ENCODE assay signal across 8 cellular contexts in the genomic region with DNA sequence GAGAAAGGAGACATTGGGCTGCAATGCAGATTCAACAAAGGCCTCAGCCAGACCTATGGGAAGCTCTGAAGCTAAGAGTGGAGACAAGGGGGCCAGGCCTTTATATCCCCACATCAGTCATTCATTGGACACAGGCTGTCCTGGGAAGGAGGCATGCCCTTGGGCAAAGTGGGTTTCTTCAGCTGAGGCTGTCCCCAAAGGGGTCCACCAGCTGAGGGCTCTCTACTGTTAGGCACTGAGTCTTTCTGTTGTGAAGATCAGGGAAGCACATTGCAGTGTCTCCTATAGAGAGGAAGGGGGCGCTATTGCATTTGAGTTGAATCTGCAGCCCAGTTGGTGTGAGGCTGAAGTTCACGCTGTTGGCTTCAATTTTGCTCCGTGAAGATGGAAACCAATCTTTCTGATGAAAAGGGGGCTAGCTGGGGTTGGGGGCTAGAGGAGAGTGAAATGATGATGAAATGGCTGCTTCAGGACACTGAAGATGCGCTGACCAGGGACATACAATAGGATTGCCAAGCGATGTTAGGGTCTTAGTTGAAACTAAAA. TPM values are rescaled to one million over a fixed set of nuclear protein-coding genes. Genes with fewer than 3 reads are reported as not detected.
A peak's percentile ranks its signal among the peaks of the same experiment; 100 is the strongest.
DNase-seq lines count a peak whose midpoint lies in the region; ATAC-seq, FAIRE-seq and TF ChIP-seq lines count a peak whose summit lies in the region.

No MANE protein-coding gene starts in this region.

- H3K4me1 ChIP-seq in breast epithelium = no peaks in the 10 kb centered on the region
- no peaks in the 10 kb centered on the region for H3K4me1 ChIP-seq in kidney (ENCODE audit: control insufficient read depth in 1 of 2, insufficient read depth in 1 of 2, low read depth in 1 of 2, low read length in 2 of 2)

- H3K27ac ChIP-seq in breast epithelium (no peak overlapping the region), kidney (ENCODE audit: low read depth in 2 of 2, low read length in 2 of 2) (no peak overlapping the region)

- TF ChIP-seq CTCF in breast epithelium (IDR thresholded peaks at IDR 0.05) (peak; percentile 31 to 75 (median 67)), kidney (IDR thresholded peaks at IDR 0.05; ENCODE audit: borderline replicate concordance, extremely low read depth, insufficient read depth) (peak; percentile 74)

- H3K9me3 ChIP-seq in breast epithelium = no peaks in the 10 kb centered on the region
- H3K9me3 ChIP-seq in kidney (ENCODE audit: control insufficient read depth in 1 of 2, low read length in 2 of 2) = no peaks in the 10 kb centered on the region

- no peak for DNase-seq in Right ventricle myocardium inferior (ENCODE audit: missing footprints)
- DNase-seq in cardiac septum (ENCODE audit: low spot score) = no peak
- DNase-seq in NCI-H146 (lab: John Stamatoyannopoulos, UW) = peak; percentile 55
- DNase-seq in T-helper 1 cell = peak in 3 of 5 donors; percentile 11 to 67 (median 28)
- DNase-seq in breast epithelium (ENCODE audit: low spot score in 2 of 2) = no peak
- no peak for DNase-seq in kidney
- peak; percentile 3 to 5 for DNase-seq in stimulated activated CD8-positive, alpha-beta memory T cell treated with anti-CD3 and anti-CD28 coated beads, Interleukin-7, amount 100 ng/mL, for 4 hours (ENCODE audit: low read depth in 2 of 2)

- no peak overlapping the region for H3K9ac ChIP-seq in kidney (ENCODE audit: low read length in 2 of 2)

- H3K36me3 ChIP-seq in breast epithelium (no peaks in the 10 kb centered on the region), kidney (ENCODE audit: control insufficient read depth in 1 of 2, insufficient read depth in 2 of 2, low read length in 2 of 2) (no peaks in the 10 kb centered on the region)

- peak; percentile 76 for FAIRE-seq in kidney (lab: Jason Lieb, UNC)

- no peak for TF ChIP-seq POLR2A in breast epithelium (IDR thresholded peaks at IDR 0.05)

- intact Hi-C loops in Right ventricle myocardium inferior (cut with DNase I) = loop anchor here (2.0 to 10.0 kb wide), 3 partner anchors 89 to 269 kb away; a partner anchor contains a TSS
- intact Hi-C loops in cardiac septum (cut with DNase I) = loop anchor here (2.0 to 10.0 kb wide), 3 partner anchors 89 to 215 kb away; a partner anchor contains a TSS
- intact Hi-C loops in breast epithelium (cut with DNase I; ENCODE audit: low total_unique reads) = no loop called here
- intact Hi-C loops in kidney (cut with DNase I) = no loop called here

- H3K27me3 ChIP-seq in breast epithelium = peaks cover 0 to 14% of the 10 kb centered on the region in 2 donors

- H3K4me3 ChIP-seq in breast epithelium (no peak overlapping the region), kidney (ENCODE audit: low read length in 2 of 2) (no peak overlapping the region)

- ATAC-seq in Right ventricle myocardium inferior (peak; percentile 70), HG02588 (IDR thresholded peaks at IDR 0.05; ENCODE audit: unreplicated experiment) (peak; percentile 60)

RNA-seq across cellular contexts. Expression of a gene that starts 48.0 kb away (rescaled TPM):
- total RNA-seq in Right ventricle myocardium inferior (168 TPM), cardiac septum (251 TPM), breast epithelium (100 to 1,000 TPM; 153 to 190 (median 164) TPM), kidney (224 TPM)
- 850 TPM for polyA plus RNA-seq in kidney (ENCODE audit: insufficient read depth, low read depth, low replicate concordance)

RNA-seq across cellular contexts. Expression of a gene that starts 49.0 kb away (rescaled TPM):
- 12.6 TPM for total RNA-seq in Right ventricle myocardium inferior
- 17.8 TPM for total RNA-seq in cardiac septum
- 10 to 100 TPM; 27.2 to 38.3 (median 32.0) TPM for total RNA-seq in breast epithelium
- 24.2 TPM for total RNA-seq in kidney
- polyA plus RNA-seq in kidney (ENCODE audit: insufficient read depth, low read depth, low replicate concordance) = 23.7 TPM

RNA-seq across cellular contexts. Expression of a gene that starts 58.1 kb away (rescaled TPM):
- total RNA-seq in Right ventricle myocardium inferior (66.3 TPM), cardiac septum (59.4 TPM), breast epithelium (10 to 100 TPM; 30.5 to 35.4 (median 34.9) TPM), kidney (50.5 TPM)
- 51.3 TPM for polyA plus RNA-seq in kidney (ENCODE audit: insufficient read depth, low read depth, low replicate concordance)

Comparison
In these comparisons a context has a peak if more than half of its experiments do, and no peak if none do; other contexts are left out.
1. DNase-seq: peak in NCI-H146 (single experiment), T-helper 1 cell (3 of 5) and stimulated activated CD8-positive, alpha-beta memory T cell treated with anti-CD3 and anti-CD28 coated beads, Interleukin-7, amount 100 ng/mL, for 4 hours (2 of 2); none in Right ventricle myocardium inferior (single experiment), cardiac septum (single experiment), breast epithelium (0 of 2) and kidney (single experiment).
2. intact Hi-C loops: an anchor here in Right ventricle myocardium inferior (2.0 to 10.0 kb wide) and cardiac septum (2.0 to 10.0 kb wide); none called in breast epithelium and kidney.